ENCODE assay signal across 2 cellular contexts in genomic region chr18:76584414-76585310, GRCh38.
TF ChIP-seq lines count a peak whose summit lies in the region.

No MANE protein-coding gene starts in this region.

TF ChIP-seq in HepG2, 621 proteins besides CTCF, POLR2A, EP300 and RAD21:
- peak; percentile 95 for TF ChIP-seq CREB1 (IDR thresholded peaks at IDR 0.05)
- no peak for TF ChIP-seq CREB1 (CRISPR knock-in tag; IDR thresholded peaks at IDR 0.05)
- TF ChIP-seq ZNF557 (CRISPR knock-in tag; IDR thresholded peaks at IDR 0.05): no peak
- no peak for TF ChIP-seq ZNF672 (CRISPR knock-in tag; IDR thresholded peaks at IDR 0.05)
- no peak for TF ChIP-seq ZNF136 (CRISPR knock-in tag; IDR thresholded peaks at IDR 0.05; ENCODE audit: low read depth)
- peak; percentile 77 for TF ChIP-seq ATF7 (IDR thresholded peaks at IDR 0.05)
- no peak for TF ChIP-seq ATF7 (CRISPR knock-in tag; IDR thresholded peaks at IDR 0.05)

TF ChIP-seq in IMR-90, 13 proteins besides CTCF, POLR2A, EP300 and RAD21:
- TF ChIP-seq MAZ (IDR thresholded peaks at IDR 0.05; ENCODE audit: borderline replicate concordance, low read depth, low read length) (no peak), CEBPB (IDR thresholded peaks at IDR 0.05; ENCODE audit: low read depth, low read length) (peak; percentile 52; the same call in 1 of the 2 replicates)
TF ChIP-seq in IMR-90: peak in this region for 1.
